Comparison of ENCODE assay signal across 1 cellular context in genomic region chr2:187549193-187549592, GRCh38.
TF ChIP-seq lines count a peak whose summit lies in the region.

No MANE protein-coding gene starts in this region.

TF ChIP-seq in HCT116, 20 proteins besides CTCF, POLR2A, EP300 and RAD21:
- no peak for TF ChIP-seq SIN3A (IDR thresholded peaks at IDR 0.05; ENCODE audit: low read depth)
- no peak for TF ChIP-seq SP1 (IDR thresholded peaks at IDR 0.05; ENCODE audit: low read depth)
TF ChIP-seq in HCT116: peak in this region for 0.
